In genomic region chrX:36867143-36867542, GRCh38 we compare ENCODE assay signal across 8 cellular contexts.
DNase-seq lines count a peak whose midpoint lies in the region; ATAC-seq and TF ChIP-seq lines count a peak whose summit lies in the region.

No MANE protein-coding gene starts in this region.

- H3K36me3 ChIP-seq in SK-N-SH (replicated peaks in 1 of 2; ENCODE audit: control insufficient read depth in 1 of 2, insufficient read depth in 2 of 2, low read length in 1 of 2), result no peaks in the 10 kb centered on the region

- no peak overlapping the region for H2AFZ ChIP-seq in SK-N-SH (ENCODE audit: low read depth)

- H3K27me3 ChIP-seq in SK-N-SH (ENCODE audit: insufficient read depth), result no peaks in the 10 kb centered on the region

- no peaks in the 10 kb centered on the region for H3F3A ChIP-seq in SK-N-SH (replicated peaks; ENCODE audit: insufficient read depth)

- H3K9me3 ChIP-seq in SK-N-SH, result no peaks in the 10 kb centered on the region

- H4K20me1 ChIP-seq in SK-N-SH (ENCODE audit: insufficient read depth), result no peaks in the 10 kb centered on the region

- intact Hi-C loops in activated CD4-positive, alpha-beta memory T cell treated with anti-CD3 and anti-CD28 coated beads for 36 hours (cut with micrococcal nuclease), result no loop called here

- under 1% methylated on average over 3 of the region's 3 CpGs for WGBS in SK-N-SH (ENCODE audit: low lambda C conversion rate)

- H3K4me3 Mint-ChIP-seq in activated CD4-positive, alpha-beta memory T cell treated with anti-CD3 and anti-CD28 coated beads for 36 hours, result no peak overlapping the region

- peak; percentile 78 for TF ChIP-seq CTCF in SK-N-SH (IDR thresholded peaks at IDR 0.05)

- peak; percentile 71 for TF ChIP-seq RAD21 in SK-N-SH (IDR thresholded peaks at IDR 0.05; ENCODE audit: low read length)

- CTCF ChIA-PET in SK-N-SH (lab: Yijun Ruan, JAX), result interaction anchor here (0.7 to 2.2 kb wide), 6 partner anchors 12 to 977 kb away, joined by 3 to 10 read pairs (median 3); no protein-coding TSS in a partner anchor
- CTCF ChIA-PET in activated CD4-positive, alpha-beta memory T cell treated with anti-CD3 and anti-CD28 coated beads for 36 hours (lab: Charles Lee), result no interaction called here

- no peaks in the 10 kb centered on the region for H3K9me2 ChIP-seq in SK-N-SH

- no peak overlapping the region for H3K27ac Mint-ChIP-seq in activated CD4-positive, alpha-beta memory T cell treated with anti-CD3 and anti-CD28 coated beads for 36 hours

- no peaks in the 10 kb centered on the region for H3K79me2 ChIP-seq in SK-N-SH (ENCODE audit: insufficient read depth)

- ATAC-seq in HG03432 (IDR thresholded peaks at IDR 0.05; ENCODE audit: unreplicated experiment) (peak; percentile 62), GM19035 (IDR thresholded peaks at IDR 0.05; ENCODE audit: unreplicated experiment) (no peak)

- no peak overlapping the region for H3K4me2 ChIP-seq in SK-N-SH

- no peaks in the 10 kb centered on the region for H3K27me3 Mint-ChIP-seq in activated CD4-positive, alpha-beta memory T cell treated with anti-CD3 and anti-CD28 coated beads for 36 hours

- no peaks in the 10 kb centered on the region for H3K4me1 ChIP-seq in SK-N-SH (ENCODE audit: control insufficient read depth in 1 of 2, insufficient read depth in 2 of 2, low read depth in 1 of 2, low read length in 1 of 2)

- H3K9me3 Mint-ChIP-seq in activated CD4-positive, alpha-beta memory T cell treated with anti-CD3 and anti-CD28 coated beads for 36 hours, result no peaks in the 10 kb centered on the region

- no peak for TF ChIP-seq EP300 in SK-N-SH (IDR thresholded peaks at IDR 0.05; ENCODE audit: borderline replicate concordance in 1 of 2, low read depth in 1 of 2, low read length in 1 of 2)

- H3K9ac ChIP-seq in SK-N-SH, result no peak overlapping the region

- DNase-seq in NCI-H345 (lab: John Stamatoyannopoulos, UW) (peak; percentile 10), NCI-H345 treated with DMSO at 0.1 percent for 48 hours (lab: John Stamatoyannopoulos, UW; ENCODE audit: unreplicated experiment) (no peak), SK-N-SH (peak; percentile 5), hepatic stellate cell (ENCODE audit: low spot score) (peak; percentile 1), islet precursor cell (no peak)
- DNase-seq in activated CD4-positive, alpha-beta memory T cell treated with anti-CD3 and anti-CD28 coated beads for 36 hours, result no peak

- H3K36me3 Mint-ChIP-seq in activated CD4-positive, alpha-beta memory T cell treated with anti-CD3 and anti-CD28 coated beads for 36 hours, result no peaks in the 10 kb centered on the region

- no peak overlapping the region for H3K27ac ChIP-seq in SK-N-SH (ENCODE audit: low read depth in 2 of 2, low read length in 1 of 2)

- H3K4me1 Mint-ChIP-seq in activated CD4-positive, alpha-beta memory T cell treated with anti-CD3 and anti-CD28 coated beads for 36 hours (ENCODE audit: low read depth), result no peaks in the 10 kb centered on the region

- no peak overlapping the region for H3K4me3 ChIP-seq in SK-N-SH (ENCODE audit: low read depth in 2 of 2, low read length in 1 of 2)

- POLR2A ChIA-PET in SK-N-SH (lab: Yijun Ruan, JAX), result no interaction called here
- POLR2A ChIA-PET in activated CD4-positive, alpha-beta memory T cell treated with anti-CD3 and anti-CD28 coated beads for 36 hours (lab: Charles Lee), result no interaction called here

TF ChIP-seq in SK-N-SH, 30 proteins besides CTCF, POLR2A, EP300 and RAD21:
- TF ChIP-seq, protein P1, sequence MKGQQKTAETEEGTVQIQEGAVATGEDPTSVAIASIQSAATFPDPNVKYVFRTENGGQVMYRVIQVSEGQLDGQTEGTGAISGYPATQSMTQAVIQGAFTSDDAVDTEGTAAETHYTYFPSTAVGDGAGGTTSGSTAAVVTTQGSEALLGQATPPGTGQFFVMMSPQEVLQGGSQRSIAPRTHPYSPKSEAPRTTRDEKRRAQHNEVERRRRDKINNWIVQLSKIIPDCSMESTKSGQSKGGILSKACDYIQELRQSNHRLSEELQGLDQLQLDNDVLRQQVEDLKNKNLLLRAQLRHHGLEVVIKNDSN (IDR thresholded peaks at IDR 0.05; ENCODE audit: borderline replicate concordance, low read depth), result no peak
- TF ChIP-seq, protein P2, sequence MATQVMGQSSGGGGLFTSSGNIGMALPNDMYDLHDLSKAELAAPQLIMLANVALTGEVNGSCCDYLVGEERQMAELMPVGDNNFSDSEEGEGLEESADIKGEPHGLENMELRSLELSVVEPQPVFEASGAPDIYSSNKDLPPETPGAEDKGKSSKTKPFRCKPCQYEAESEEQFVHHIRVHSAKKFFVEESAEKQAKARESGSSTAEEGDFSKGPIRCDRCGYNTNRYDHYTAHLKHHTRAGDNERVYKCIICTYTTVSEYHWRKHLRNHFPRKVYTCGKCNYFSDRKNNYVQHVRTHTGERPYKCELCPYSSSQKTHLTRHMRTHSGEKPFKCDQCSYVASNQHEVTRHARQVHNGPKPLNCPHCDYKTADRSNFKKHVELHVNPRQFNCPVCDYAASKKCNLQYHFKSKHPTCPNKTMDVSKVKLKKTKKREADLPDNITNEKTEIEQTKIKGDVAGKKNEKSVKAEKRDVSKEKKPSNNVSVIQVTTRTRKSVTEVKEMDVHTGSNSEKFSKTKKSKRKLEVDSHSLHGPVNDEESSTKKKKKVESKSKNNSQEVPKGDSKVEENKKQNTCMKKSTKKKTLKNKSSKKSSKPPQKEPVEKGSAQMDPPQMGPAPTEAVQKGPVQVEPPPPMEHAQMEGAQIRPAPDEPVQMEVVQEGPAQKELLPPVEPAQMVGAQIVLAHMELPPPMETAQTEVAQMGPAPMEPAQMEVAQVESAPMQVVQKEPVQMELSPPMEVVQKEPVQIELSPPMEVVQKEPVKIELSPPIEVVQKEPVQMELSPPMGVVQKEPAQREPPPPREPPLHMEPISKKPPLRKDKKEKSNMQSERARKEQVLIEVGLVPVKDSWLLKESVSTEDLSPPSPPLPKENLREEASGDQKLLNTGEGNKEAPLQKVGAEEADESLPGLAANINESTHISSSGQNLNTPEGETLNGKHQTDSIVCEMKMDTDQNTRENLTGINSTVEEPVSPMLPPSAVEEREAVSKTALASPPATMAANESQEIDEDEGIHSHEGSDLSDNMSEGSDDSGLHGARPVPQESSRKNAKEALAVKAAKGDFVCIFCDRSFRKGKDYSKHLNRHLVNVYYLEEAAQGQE (IDR thresholded peaks at IDR 0.05; ENCODE audit: low read depth, low read length), result no peak
- TF ChIP-seq ZBTB33 (IDR thresholded peaks at IDR 0.05; ENCODE audit: borderline replicate concordance, low read depth), result no peak
- no peak for TF ChIP-seq EZH2phosphoT487 (IDR thresholded peaks at IDR 0.05; ENCODE audit: borderline replicate concordance, low read depth)
- TF ChIP-seq JUND (IDR thresholded peaks at IDR 0.05), result no peak
- TF ChIP-seq TAF1 (IDR thresholded peaks at IDR 0.05; ENCODE audit: borderline replicate concordance, low read depth, low read length), result no peak
- peak; percentile 43 for TF ChIP-seq SMC3 (IDR thresholded peaks at IDR 0.05; ENCODE audit: low read depth, low read length)

Comparison
In these comparisons a context has a peak if more than half of its experiments do, and no peak if none do; other contexts are left out.
1. DNase-seq: peak in NCI-H345 (single experiment), SK-N-SH (single experiment) and hepatic stellate cell (single experiment); none in NCI-H345 treated with DMSO at 0.1 percent for 48 hours (single experiment), activated CD4-positive, alpha-beta memory T cell treated with anti-CD3 and anti-CD28 coated beads for 36 hours (single experiment) and islet precursor cell (single experiment).